28 cellular contexts compared by ENCODE assay signal in genomic region chr6:52893803-52894202, GRCh38. TPM values are rescaled to one million over a fixed set of nuclear protein-coding genes. Genes with fewer than 3 reads are reported as not detected.
"Had no signal": no experiment of that assay in that cellular context is flagged by ENCODE, and none has a peak within 500 bp of the region (broad histone marks: within the 10 kb centered on the region; RNA-seq: fewer than 3 reads in every experiment).

No MANE protein-coding gene starts in this region.

- H3K4me1 Mint-ChIP-seq: memory B cell; neural progenitor cell; stimulated activated naive B cell treated with anti-CD40 and anti-IgM and Interleukin-4, amounts not matched to agents 10 μg/mL and 1 μg/mL and 100 μg/mL, for 72 hours had no signal

- ATAC-seq: left cardiac atrium; lower lobe of right lung; natural killer cell treated with Interleukin-12 subunit alpha and Interleukin-12 subunit beta and Interleukin-15 and Interleukin-18, amount 100 ng/mL, for 72 hours; sciatic nerve; stimulated activated naive B cell treated with anti-CD40 and anti-IgM and Interleukin-4, amounts not matched to agents 10 μg/mL and 1 μg/mL and 100 μg/mL, for 72 hours; upper lobe of right lung had no signal

- H3K4me3 Mint-ChIP-seq: memory B cell; natural killer cell treated with Interleukin-12 subunit alpha and Interleukin-12 subunit beta and Interleukin-15 and Interleukin-18, amount 100 ng/mL, for 72 hours; neural progenitor cell; stimulated activated naive B cell treated with anti-CD40 and anti-IgM and Interleukin-4, amounts not matched to agents 10 μg/mL and 1 μg/mL and 100 μg/mL, for 72 hours had no signal

- H3K36me3 ChIP-seq: left ventricle myocardium inferior, lower lobe of right lung, neural progenitor cell, ovary, prostate gland, spleen, thyroid gland, upper lobe of right lung, vagina had no signal

- H3K4me3 ChIP-seq: dorsolateral prefrontal cortex, hepatocyte, left ventricle myocardium inferior, lower lobe of right lung, neural progenitor cell, ovary, prostate gland, spleen, thyroid gland, upper lobe of right lung, vagina had no signal

- H3K36me3 Mint-ChIP-seq: memory B cell; natural killer cell treated with Interleukin-12 subunit alpha and Interleukin-12 subunit beta and Interleukin-15 and Interleukin-18, amount 100 ng/mL, for 72 hours; stimulated activated naive B cell treated with anti-CD40 and anti-IgM and Interleukin-4, amounts not matched to agents 10 μg/mL and 1 μg/mL and 100 μg/mL, for 72 hours had no signal

- DNase-seq: cortex of kidney; dorsolateral prefrontal cortex; effector CD8-positive, alpha-beta T cell; head of caudate nucleus; kidney; left cardiac atrium; left ventricle myocardium inferior; lower lobe of right lung; midbrain; nucleus accumbens; ovary; spleen; stimulated activated CD4-positive, alpha-beta T cell treated with anti-CD3 and anti-CD28 coated beads, Interleukin-15, amount 100 ng/mL, for 24 hours; stimulated activated CD4-positive, alpha-beta T cell treated with anti-CD3 and anti-CD28 coated beads, Interleukin-1b, Interleukin-23, amount 100 ng/mL, for 48 hours; stimulated activated CD4-positive, alpha-beta T cell treated with anti-CD3 and anti-CD28 coated beads, Interleukin-4, amount 100 ng/mL, for 24 hours; stimulated activated naive B cell treated with anti-CD40 and anti-IgM and Interleukin-4, amounts not matched to agents 10 μg/mL and 1 μg/mL and 100 μg/mL, for 72 hours; thyroid gland; upper lobe of right lung had no signal

- H3K9me3 ChIP-seq: left ventricle myocardium inferior, lower lobe of right lung, ovary, prostate gland, thyroid gland, upper lobe of right lung, vagina had no signal

- H3K27ac ChIP-seq: dorsolateral prefrontal cortex, hepatocyte, left ventricle myocardium inferior, lower lobe of right lung, neural progenitor cell, ovary, prostate gland, spleen, thyroid gland, upper lobe of right lung, vagina had no signal

- H3K27me3 ChIP-seq: dorsolateral prefrontal cortex, hepatocyte, neural progenitor cell, ovary, spleen, thyroid gland, upper lobe of right lung, vagina had no signal

- H3K79me2 ChIP-seq: hepatocyte had no signal

- H3K9me3 Mint-ChIP-seq: natural killer cell treated with Interleukin-12 subunit alpha and Interleukin-12 subunit beta and Interleukin-15 and Interleukin-18, amount 100 ng/mL, for 72 hours had no signal

- H3K27ac Mint-ChIP-seq: memory B cell; natural killer cell treated with Interleukin-12 subunit alpha and Interleukin-12 subunit beta and Interleukin-15 and Interleukin-18, amount 100 ng/mL, for 72 hours; neural progenitor cell; stimulated activated naive B cell treated with anti-CD40 and anti-IgM and Interleukin-4, amounts not matched to agents 10 μg/mL and 1 μg/mL and 100 μg/mL, for 72 hours had no signal

- H3K4me1 ChIP-seq: left ventricle myocardium inferior, lower lobe of right lung, neural progenitor cell, prostate gland, spleen, thyroid gland, upper lobe of right lung, vagina had no signal

- H3K9ac ChIP-seq: neural progenitor cell had no signal

- H3K4me2 ChIP-seq: hepatocyte, neural progenitor cell had no signal

RNA-seq across cellular contexts. Expression of gene GSTA3, which starts 15.7 kb away (rescaled TPM):
- total RNA-seq: dorsolateral prefrontal cortex; hepatocyte; kidney; left cardiac atrium; left ventricle myocardium inferior; natural killer cell treated with Interleukin-12 subunit alpha and Interleukin-12 subunit beta and Interleukin-15 and Interleukin-18, amount 100 ng/mL, for 72 hours; renal cortical epithelial cell; sciatic nerve; skeletal muscle tissue; spleen; thyroid gland; upper lobe of right lung; vagina had no signal
- polyA plus RNA-seq: hepatocyte, spleen had no signal

RNA-seq across cellular contexts. Expression of gene GSTA5, which starts 53.2 kb away (rescaled TPM):
- total RNA-seq: dorsolateral prefrontal cortex; hepatocyte; kidney; left cardiac atrium; left ventricle myocardium inferior; lower lobe of right lung; natural killer cell treated with Interleukin-12 subunit alpha and Interleukin-12 subunit beta and Interleukin-15 and Interleukin-18, amount 100 ng/mL, for 72 hours; ovary; prostate gland; renal cortical epithelial cell; sciatic nerve; skeletal muscle tissue; spleen; thyroid gland; upper lobe of right lung; vagina had no signal
- polyA plus RNA-seq: esophagus, hepatocyte, ovary, spleen had no signal
